Comparison of ENCODE assay signal across 16 cellular contexts in genomic region chr3:25572336-25572735, GRCh38.
DNase-seq lines count a peak whose midpoint lies in the region; ATAC-seq, FAIRE-seq and TF ChIP-seq lines count a peak whose summit lies in the region.
"Had no signal": no experiment of that assay in that cellular context is flagged by ENCODE, and none has a peak within 500 bp of the region (broad histone marks: within the 10 kb centered on the region; RNA-seq: fewer than 3 reads in every experiment).

No MANE protein-coding gene starts in this region.

- no peak for TF ChIP-seq RAD21 in K562 (CRISPR knock-in tag; conservative IDR thresholded peaks at IDR 0.05 in 1 of 2, IDR thresholded peaks at IDR 0.05 in 1 of 2)

- H3K4me1 ChIP-seq in right cardiac atrium (ENCODE audit: control insufficient read depth, insufficient read depth, low read length) (peaks cover 5% of the 10 kb centered on the region), K562 (replicated peaks in 1 of 2; ENCODE audit: control insufficient read depth in 2 of 2, insufficient read depth in 2 of 2, low read length in 2 of 2) (peaks cover 0 to 3% of the 10 kb centered on the region in 2 experiments; a peak in 1 of 5 replicates)

- ATAC-seq in right cardiac atrium = no peak
- no peak for ATAC-seq in left cardiac atrium
- no peak for ATAC-seq in K562
- no peak for ATAC-seq in HG03039 (IDR thresholded peaks at IDR 0.05; ENCODE audit: unreplicated experiment)
- ATAC-seq in left lobe of liver = no peak

- H3K27me3 ChIP-seq in right cardiac atrium (ENCODE audit: control insufficient read depth, insufficient read depth) (no peaks in the 10 kb centered on the region), K562 (ENCODE audit: control insufficient read depth in 2 of 2, insufficient read depth in 2 of 2, low read length in 2 of 2) (peaks cover 53 to 82% of the 10 kb centered on the region in 2 experiments)

- in situ Hi-C loops in K562 (cut with MboI) = no loop called here

- H3K79me2 ChIP-seq in K562 (ENCODE audit: control insufficient read depth, insufficient read depth, low read length) = no peaks in the 10 kb centered on the region

- POLR2A ChIA-PET in K562 (lab: Yijun Ruan, JAX) = no interaction called here

- H3K36me3 ChIP-seq in K562 (ENCODE audit: control insufficient read depth, insufficient read depth, low read length) = no peaks in the 10 kb centered on the region

- intact Hi-C loops in right cardiac atrium (cut with DNase I) (no loop called here), left cardiac atrium (cut with DNase I) (no loop called here), K562 (cut with micrococcal nuclease) (no loop called here)

- TF ChIP-seq POLR2A in K562 (conservative IDR thresholded peaks at IDR 0.05) = no peak

- no peaks in the 10 kb centered on the region for H3K9me3 Mint-ChIP-seq in mesothelial cell of epicardium
- H3K9me3 Mint-ChIP-seq: IgD-negative memory B cell had no signal

- TF ChIP-seq EP300 in K562 (IDR thresholded peaks at IDR 0.05; ENCODE audit: low read length) = no peak

- BruUV-seq in K562 (replicated peaks; lab: Mats Ljungman, UMichigan) = no TSS peak

- H3K4me3 ChIP-seq in right cardiac atrium (ENCODE audit: low read length) (no peak overlapping the region), K562 (no peak overlapping the region)

- peak overlapping the region; percentile 25 for H3K27ac ChIP-seq in right cardiac atrium (ENCODE audit: low read length)
- H3K27ac ChIP-seq in K562 (ENCODE audit: extremely low read depth, low read depth, low read length) = no peak overlapping the region
- H3K27ac ChIP-seq: C4-2B, RWPE1 had no signal

- FAIRE-seq in K562 (lab: Jason Lieb, UNC) = no peak
- FAIRE-seq: GM19239 had no signal

- H4K20me1 ChIP-seq in K562 (replicated peaks; ENCODE audit: control insufficient read depth, insufficient read depth, low read length) = 0 out of 2 replicates have a peak, but pooled peaks cover 6% of the 10 kb centered on the region

- H3K9me3 ChIP-seq in right cardiac atrium (ENCODE audit: control insufficient read depth, low read length) (no peaks in the 10 kb centered on the region), K562 (replicated peaks; ENCODE audit: control insufficient read depth, insufficient read depth, low read depth, low read length) (no peaks in the 10 kb centered on the region)

- H3K27ac Mint-ChIP-seq in mesothelial cell of epicardium = peak overlapping the region; percentile 60
- H3K27ac Mint-ChIP-seq: IgD-negative memory B cell had no signal

- peaks cover 6% of the 10 kb centered on the region for H3K4me1 Mint-ChIP-seq in mesothelial cell of epicardium
- H3K4me1 Mint-ChIP-seq: IgD-negative memory B cell had no signal

- H3K27me3 Mint-ChIP-seq in mesothelial cell of epicardium (ENCODE audit: low read depth) = no peaks in the 10 kb centered on the region

- no peak for DNase-seq in right cardiac atrium
- no peak for DNase-seq in left cardiac atrium
- DNase-seq in K562 (ENCODE audit: extremely low read depth in 1 of 4, low spot score in 3 of 4) = no peak
- no peak for DNase-seq in mesothelial cell of epicardium (ENCODE audit: low spot score in 2 of 2, unreplicated experiment in 2 of 2)
- DNase-seq in stimulated activated CD4-positive, alpha-beta T cell treated with anti-CD3 and anti-CD28 coated beads, Interleukin-4, amount 100 ng/mL, for 1 hour = no peak
- DNase-seq in left lobe of liver (ENCODE audit: low spot score) = no peak
- DNase-seq: NCI-H1417; NCI-H187 treated with DMSO at 0.1 percent for 48 hours; NCI-H446; NCI-H69; NK-92 treated with Interleukin-12 subunit alpha and Interleukin-12 subunit beta, amount 100 ng/mL, for 24 hours had no signal

- peaks cover 52% of the 10 kb centered on the region for H3K36me3 Mint-ChIP-seq in mesothelial cell of epicardium

- CTCF ChIA-PET in K562 (lab: Yijun Ruan, JAX; ENCODE audit: low intra/inter-chr PET ratio) = no interaction called here

- no peak overlapping the region for H3K4me3 Mint-ChIP-seq in mesothelial cell of epicardium
- H3K4me3 Mint-ChIP-seq: IgD-negative memory B cell had no signal

- 92% methylated on average over 3 of the region's 3 CpGs for WGBS in right cardiac atrium
- 1% methylated on average over 3 of the region's 3 CpGs for WGBS in K562 (ENCODE audit: insufficient coverage, low coverage, missing lambda C conversion rate)

- TF ChIP-seq CTCF in K562 (IDR thresholded peaks at IDR 0.05 in 2 of 3, conservative IDR thresholded peaks at IDR 0.05 in 1 of 3; ENCODE audit: insufficient read depth in 2 of 3, low read depth in 1 of 3, low read length in 3 of 3) (no peak), mesothelial cell of epicardium (IDR thresholded peaks at IDR 0.05; ENCODE audit: unreplicated experiment) (no peak)

- H3K4me2 ChIP-seq in K562 (ENCODE audit: insufficient read depth, low read length) = no peak overlapping the region

- no peak overlapping the region for H2AFZ ChIP-seq in K562 (ENCODE audit: low read depth, low read length)

- no peak overlapping the region for H3K9ac ChIP-seq in K562 (ENCODE audit: insufficient read depth in 1 of 2, low read depth in 2 of 2, low read length in 2 of 2)

- no peaks in the 10 kb centered on the region for H3K9me1 ChIP-seq in K562 (ENCODE audit: control insufficient read depth, insufficient read depth, low read length)

TF ChIP-seq in K562, 482 proteins besides CTCF, POLR2A, EP300 and RAD21:
- TF ChIP-seq CBFA2T3 (IDR thresholded peaks at IDR 0.05) = no peak
- peak; percentile 72 for TF ChIP-seq TBP (optimal IDR thresholded peaks at IDR 0.05; ENCODE audit: low read depth, low read length)
- peak; percentile 51 for TF ChIP-seq POLR3A (IDR thresholded peaks at IDR 0.05; ENCODE audit: borderline replicate concordance, extremely low read depth, insufficient read depth, insufficient read length)
